Comparison of ENCODE assay signal across 21 cellular contexts in the genomic region with DNA sequence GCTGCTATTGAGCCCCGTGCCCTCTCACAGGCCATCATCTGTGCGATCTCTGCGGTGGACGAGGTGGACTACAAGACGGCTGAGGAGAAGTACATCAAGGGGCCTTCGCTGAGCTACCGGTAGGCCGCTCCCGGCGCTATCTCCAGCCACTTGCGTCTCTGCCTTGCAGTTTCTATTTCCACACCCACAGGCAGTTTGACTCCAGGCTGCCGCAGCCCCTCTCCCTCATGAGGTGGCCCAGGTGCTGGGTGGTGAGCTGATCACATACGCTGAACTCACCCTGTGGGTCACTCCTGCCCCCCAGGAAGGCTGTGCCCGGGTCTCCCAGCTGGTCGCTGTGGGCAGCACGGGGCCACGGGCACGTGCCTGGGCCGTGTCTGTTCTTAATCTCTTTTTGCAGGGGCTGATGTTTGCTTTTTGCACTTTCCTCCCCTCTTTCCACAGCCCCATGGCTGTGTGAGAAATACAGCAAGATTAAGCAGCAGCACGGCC. TPM values are rescaled to one million over a fixed set of nuclear protein-coding genes. Genes with fewer than 3 reads are reported as not detected.
DNase-seq lines count a peak whose midpoint lies in the region; ATAC-seq and TF ChIP-seq lines count a peak whose summit lies in the region.
"Had no signal": no experiment of that assay in that cellular context is flagged by ENCODE, and none has a peak within 500 bp of the region (broad histone marks: within the 10 kb centered on the region; RNA-seq: fewer than 3 reads in every experiment).

No MANE protein-coding gene starts in this region.

- TF ChIP-seq POLR2A in esophagus squamous epithelium (IDR thresholded peaks at IDR 0.05) = no peak

- H3K27me3 Mint-ChIP-seq in mesothelial cell of epicardium (ENCODE audit: low read depth) = no peaks in the 10 kb centered on the region
- H3K27me3 Mint-ChIP-seq: activated CD4-positive, alpha-beta memory T cell treated with anti-CD3 and anti-CD28 coated beads for 36 hours; CD4-positive, alpha-beta memory T cell had no signal

- WGBS in esophagus squamous epithelium, 2 donors = 72 to 81% methylated on average over 10 to 13 of the region's 20 CpGs

- H3K4me1 ChIP-seq in esophagus squamous epithelium (peaks cover 0 to 14% (median 9%) of the 10 kb centered on the region in 3 donors), subcutaneous abdominal adipose tissue (ENCODE audit: control insufficient read depth in 5 of 5, insufficient read depth in 5 of 5, low read length in 5 of 5) (peaks cover 0 to 31% (median 22%) of the 10 kb centered on the region in 5 donors)

- H3K9me3 ChIP-seq in WERI-Rb-1 (ENCODE audit: severe bottlenecking) (no peaks in the 10 kb centered on the region), esophagus squamous epithelium (no peaks in the 10 kb centered on the region), subcutaneous abdominal adipose tissue (ENCODE audit: control insufficient read depth in 5 of 5, low read length in 5 of 5) (no peaks in the 10 kb centered on the region)
- H3K9me3 ChIP-seq: lower lobe of right lung, tibial nerve had no signal

- H3K27me3 ChIP-seq in WERI-Rb-1 (ENCODE audit: insufficient read depth, low read depth, severe bottlenecking) = no peaks in the 10 kb centered on the region
- H3K27me3 ChIP-seq in esophagus squamous epithelium = no peaks in the 10 kb centered on the region
- H3K27me3 ChIP-seq in subcutaneous abdominal adipose tissue (ENCODE audit: control insufficient read depth in 5 of 5, insufficient read depth in 4 of 5, low read length in 5 of 5) = no peaks in the 10 kb centered on the region
- H3K27me3 ChIP-seq: tibial nerve had no signal

- DNase-seq in WERI-Rb-1 (no peak), esophagus squamous epithelium (lab: John Stamatoyannopoulos, UW) (no peak), mesothelial cell of epicardium (ENCODE audit: low spot score in 2 of 2, unreplicated experiment in 2 of 2) (no peak), occipital lobe (lab: John Stamatoyannopoulos, UW) (no peak), OCI-M1 (lab: John Stamatoyannopoulos, UW) (no peak), dedifferentiated amniotic fluid mesenchymal stem cell (ENCODE audit: extremely low spot score) (no peak)
- DNase-seq: activated CD4-positive, alpha-beta memory T cell treated with anti-CD3 and anti-CD28 coated beads for 36 hours; activated CD4-positive, CD25-positive, alpha-beta regulatory T cell; activated naive CD4-positive, alpha-beta T cell treated with Interleukin-2 at 50 U/mL for 16 hours; aorta; CD4-positive, alpha-beta memory T cell; DMS79; H7; lower lobe of right lung; NCI-H1105; T-helper 9 cell had no signal

- H3K9me3 Mint-ChIP-seq in mesothelial cell of epicardium = no peaks in the 10 kb centered on the region
- H3K9me3 Mint-ChIP-seq: activated CD4-positive, alpha-beta memory T cell treated with anti-CD3 and anti-CD28 coated beads for 36 hours; CD4-positive, alpha-beta memory T cell; stimulated activated effector memory CD8-positive, alpha-beta T cell treated with anti-CD3 and anti-CD28 coated beads, Interleukin-12 subunit alpha, Interleukin-12 subunit beta, amount 100 ng/mL, for 72 hours had no signal

- peak overlapping the region; percentile 53 for H3K27ac ChIP-seq in WERI-Rb-1
- H3K27ac ChIP-seq in esophagus squamous epithelium = peak overlapping the region; percentile 42 to 85 (median 76)
- H3K27ac ChIP-seq in subcutaneous abdominal adipose tissue (ENCODE audit: low read depth, low read length) = peak overlapping the region; percentile 57
- H3K27ac ChIP-seq: lower lobe of right lung had no signal

- TF ChIP-seq CTCF in WERI-Rb-1 (IDR thresholded peaks at IDR 0.05; ENCODE audit: low read depth, low read length) = no peak
- no peak for TF ChIP-seq CTCF in esophagus squamous epithelium (IDR thresholded peaks at IDR 0.05)
- no peak for TF ChIP-seq CTCF in mesothelial cell of epicardium (IDR thresholded peaks at IDR 0.05; ENCODE audit: unreplicated experiment)

- H3K4me3 ChIP-seq in WERI-Rb-1 (ENCODE audit: low read depth, low read length) = no peak overlapping the region
- H3K4me3 ChIP-seq in esophagus squamous epithelium = no peak overlapping the region
- H3K4me3 ChIP-seq in subcutaneous abdominal adipose tissue (ENCODE audit: low read depth in 1 of 5, low read length in 5 of 5) = no peak overlapping the region
- H3K4me3 ChIP-seq: lower lobe of right lung, tibial nerve had no signal

- no peak overlapping the region for H3K4me3 Mint-ChIP-seq in mesothelial cell of epicardium
- H3K4me3 Mint-ChIP-seq: activated CD4-positive, alpha-beta memory T cell treated with anti-CD3 and anti-CD28 coated beads for 36 hours; CD4-positive, alpha-beta memory T cell; stimulated activated effector memory CD8-positive, alpha-beta T cell treated with anti-CD3 and anti-CD28 coated beads, Interleukin-12 subunit alpha, Interleukin-12 subunit beta, amount 100 ng/mL, for 72 hours had no signal

- intact Hi-C loops in esophagus squamous epithelium (cut with DNase I) = no loop called here

- peaks cover 20% of the 10 kb centered on the region for H3K36me3 Mint-ChIP-seq in mesothelial cell of epicardium

- ATAC-seq in HG03460 (IDR thresholded peaks at IDR 0.05; ENCODE audit: unreplicated experiment) = no peak
- ATAC-seq: lower lobe of right lung; SK-N-SH treated with all-trans-retinoic acid at 6 μM for 48 hours; stimulated activated effector memory CD8-positive, alpha-beta T cell treated with anti-CD3 and anti-CD28 coated beads, Interleukin-12 subunit alpha, Interleukin-12 subunit beta, amount 100 ng/mL, for 72 hours had no signal

- no peaks in the 10 kb centered on the region for H3K4me1 Mint-ChIP-seq in mesothelial cell of epicardium
- H3K4me1 Mint-ChIP-seq: CD4-positive, alpha-beta memory T cell; stimulated activated effector memory CD8-positive, alpha-beta T cell treated with anti-CD3 and anti-CD28 coated beads, Interleukin-12 subunit alpha, Interleukin-12 subunit beta, amount 100 ng/mL, for 72 hours had no signal

- H3K36me3 ChIP-seq in WERI-Rb-1 (peaks cover 69% of the 10 kb centered on the region), esophagus squamous epithelium (peaks cover 23 to 87% (median 33%) of the 10 kb centered on the region in 3 donors), subcutaneous abdominal adipose tissue (ENCODE audit: control insufficient read depth in 5 of 5, insufficient read depth in 5 of 5, low read length in 5 of 5) (peaks cover 0 to 71% (median 51%) of the 10 kb centered on the region in 5 donors)

- H3K9ac ChIP-seq in subcutaneous abdominal adipose tissue (ENCODE audit: low read length in 5 of 5) = no peak overlapping the region

- H3K27ac Mint-ChIP-seq in mesothelial cell of epicardium = peak overlapping the region; percentile 12
- H3K27ac Mint-ChIP-seq: activated CD4-positive, alpha-beta memory T cell treated with anti-CD3 and anti-CD28 coated beads for 36 hours; CD4-positive, alpha-beta memory T cell; stimulated activated effector memory CD8-positive, alpha-beta T cell treated with anti-CD3 and anti-CD28 coated beads, Interleukin-12 subunit alpha, Interleukin-12 subunit beta, amount 100 ng/mL, for 72 hours had no signal

RNA-seq across cellular contexts. Expression of a gene that starts 10.6 kb away (rescaled TPM):
- total RNA-seq in esophagus squamous epithelium (100 to 1,000 TPM; 124 to 191 (median 165) TPM), mesothelial cell of epicardium (52.2 to 56.8 TPM (median 55.9 TPM) in 3 replicates), occipital lobe (26.5 TPM)

RNA-seq across cellular contexts. Expression of a gene that starts 28.3 kb away (rescaled TPM):
- total RNA-seq in esophagus squamous epithelium (10 to 100 TPM in 3 of 4 donors, 1 to 10 TPM in 1; 2.4 to 40.0 (median 13.1) TPM), mesothelial cell of epicardium (41.5 to 44.5 TPM (median 42.6 TPM) in 3 replicates), occipital lobe (16.7 TPM)

RNA-seq across cellular contexts. Expression of a gene that starts 34.3 kb away (rescaled TPM):
- total RNA-seq in esophagus squamous epithelium (10 to 100 TPM; 60.2 to 76.0 (median 69.0) TPM), mesothelial cell of epicardium (130 to 134 TPM (median 131 TPM) in 3 replicates), occipital lobe (35.7 TPM)
